In the genomic region with DNA sequence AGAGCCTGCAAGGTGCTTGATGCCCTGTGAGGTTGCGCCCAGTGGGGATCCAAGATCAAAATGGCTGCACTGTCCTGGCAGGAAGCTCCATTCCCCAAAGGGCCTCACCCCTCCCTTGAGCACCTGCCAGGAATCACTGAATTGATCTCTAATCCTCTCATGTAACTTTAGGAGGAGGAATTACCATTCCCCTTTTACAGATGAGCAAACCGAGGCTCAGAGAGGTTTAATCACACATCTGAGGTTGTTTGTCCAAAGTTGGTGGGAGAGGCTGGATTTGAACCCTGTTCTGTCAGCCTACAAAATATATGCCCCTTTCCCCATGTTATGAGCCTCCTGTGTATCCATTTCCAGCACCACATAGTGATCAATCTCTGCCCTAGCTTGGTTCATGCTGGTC, we compare ENCODE assay signal across 25 cellular contexts. TPM values are rescaled to one million over a fixed set of nuclear protein-coding genes. Genes with fewer than 3 reads are reported as not detected.
"Had no signal": no experiment of that assay in that cellular context is flagged by ENCODE, and none has a peak within 500 bp of the region (broad histone marks: within the 10 kb centered on the region; RNA-seq: fewer than 3 reads in every experiment).

No MANE protein-coding gene starts in this region.

- H3K27me3 ChIP-seq: testis had no signal

- DNase-seq: dermis blood vessel endothelial cell; effector memory CD4-positive, alpha-beta T cell; foreskin fibroblast; gastrocnemius medialis; head of caudate nucleus; natural killer cell; nucleus accumbens; spleen; stimulated activated CD4-positive, alpha-beta T cell treated with anti-CD3 and anti-CD28 coated beads, Interleukin-4, amount 100 ng/mL, for 4 hours; stimulated activated naive CD8-positive, alpha-beta T cell treated with anti-CD3 and anti-CD28 coated beads, Interleukin-15, Interleukin-2, amounts not matched to agents 100 U/mL and 50 U/mL, for 24 hours; substantia nigra; testis; tibial artery had no signal

- ATAC-seq: esophagus mucosa; gastrocnemius medialis; natural killer cell; right cardiac atrium; stimulated activated memory B cell treated with anti-CD40 and anti-IgM and Interleukin-4, amounts not matched to agents 10 μg/mL and 1 μg/mL and 100 μg/mL, for 72 hours; stimulated activated naive CD8-positive, alpha-beta T cell treated with anti-CD3 and anti-CD28 coated beads, Interleukin-15, Interleukin-2, amounts not matched to agents 100 U/mL and 50 U/mL, for 24 hours had no signal

- H3K36me3 ChIP-seq: gastrocnemius medialis, prostate gland, spleen, tibial artery had no signal

- H3K4me3 ChIP-seq: coronary artery, gastrocnemius medialis, lung, prostate gland, skin epidermis, spleen, testis, tibial artery had no signal

- H3K9me3 ChIP-seq: gastrocnemius medialis, prostate gland, spleen, testis, tibial artery had no signal

- FAIRE-seq: keratinocyte had no signal

- H3K27ac ChIP-seq: coronary artery, epithelial cell of prostate, gastrocnemius medialis, prostate gland, skin epidermis, spleen, testis, tibial artery had no signal

RNA-seq across cellular contexts. Expression of gene ASIC4, which starts 10.5 kb away (rescaled TPM):
- total RNA-seq: dermis blood vessel endothelial cell, esophagus mucosa, glomerular endothelial cell, mononuclear cell had no signal
- polyA plus RNA-seq: keratinocyte, liver had no signal

RNA-seq across cellular contexts. Expression of gene TMEM198, which starts 19.0 kb away (rescaled TPM):
- total RNA-seq: mononuclear cell had no signal
